In genomic region chr11:86660011-86660595, GRCh38 we compare ENCODE assay signal across 1 cellular context.
TF ChIP-seq lines count a peak whose summit lies in the region.

No MANE protein-coding gene starts in this region.

TF ChIP-seq in GM23338, 12 proteins besides CTCF, POLR2A, EP300 and RAD21 (continued from another document):
- TF ChIP-seq REST (IDR thresholded peaks at IDR 0.05; ENCODE audit: unreplicated experiment) (no peak), EZH2 (IDR thresholded peaks at IDR 0.05; ENCODE audit: low read depth, unreplicated experiment) (no peak), ZNF114 (CRISPR knock-in tag; IDR thresholded peaks at IDR 0.05) (no peak)
